8 cellular contexts compared by ENCODE assay signal in the genomic region with DNA sequence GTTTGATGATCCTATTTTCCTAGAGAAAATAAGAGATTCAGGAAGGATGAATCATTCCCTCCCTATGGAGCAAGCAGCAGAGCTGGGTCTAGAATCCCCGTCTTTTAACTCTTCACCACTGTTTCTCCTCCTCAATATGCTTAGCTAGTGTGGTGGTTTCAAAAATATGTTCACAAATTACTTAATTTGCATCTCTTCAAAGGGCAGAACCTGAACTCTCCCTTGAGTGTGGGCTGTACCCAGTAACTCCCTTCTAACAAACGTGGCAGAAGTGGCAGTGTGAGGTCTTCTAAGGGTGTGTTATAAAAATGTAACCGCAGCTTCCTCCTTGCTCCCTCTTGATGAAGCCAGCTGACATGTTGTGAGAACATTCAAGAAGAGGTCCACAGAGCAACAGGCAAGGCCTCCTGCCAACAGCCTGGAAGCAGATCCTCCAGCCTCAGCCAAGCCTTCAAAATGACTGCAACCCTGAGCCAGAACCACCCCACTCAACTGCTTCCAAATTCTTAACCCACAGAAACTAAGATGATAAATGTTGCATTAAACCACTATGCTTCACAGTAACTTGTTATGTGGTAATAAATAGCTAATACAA. TPM values are rescaled to one million over a fixed set of nuclear protein-coding genes. Genes with fewer than 3 reads are reported as not detected.
DNase-seq lines count a peak whose midpoint lies in the region; ATAC-seq and TF ChIP-seq lines count a peak whose summit lies in the region.

No MANE protein-coding gene starts in this region.

- TF ChIP-seq CTCF in GM13977 (IDR thresholded peaks at IDR 0.05; ENCODE audit: extremely low read depth, insufficient read depth, missing control alignments) (no peak), foreskin fibroblast (IDR thresholded peaks at IDR 0.05; ENCODE audit: low read depth, low read length) (no peak), psoas muscle (IDR thresholded peaks at IDR 0.05) (no peak), vagina (IDR thresholded peaks at IDR 0.05) (no peak)

- intact Hi-C loops in psoas muscle (cut with DNase I): no loop called here
- intact Hi-C loops in vagina (cut with DNase I): no loop called here

- H3K27ac ChIP-seq in psoas muscle (no peak overlapping the region), vagina (peak overlapping the region; percentile 43)

- H3K27me3 ChIP-seq in psoas muscle (ENCODE audit: insufficient read depth in 3 of 3, low read length in 2 of 3) (no peaks in the 10 kb centered on the region), vagina (no peaks in the 10 kb centered on the region)

- 10 to 16% (median 13%) methylated on average over 3 of the region's 3 CpGs for WGBS in psoas muscle, 3 donors

- H3K9me3 ChIP-seq in psoas muscle: no peaks in the 10 kb centered on the region
- no peaks in the 10 kb centered on the region for H3K9me3 ChIP-seq in vagina

- in situ Hi-C loops in GM13977 (cut with MboI; ENCODE audit: low pct_unique_long_range_greater_than_20kb, low sequenced_read_pairs, unreplicated experiment): no loop called here

- peak; percentile 60 for DNase-seq in GM13977 (ENCODE audit: low spot score)
- peak; percentile 87 for DNase-seq in NOMO-1 treated with DMSO at 0.1 percent for 48 hours (lab: John Stamatoyannopoulos, UW; ENCODE audit: unreplicated experiment)
- peak; percentile 31 for DNase-seq in activated T-helper 1 cell treated with Interleukin-2 at 50 U/mL for 16 hours (ENCODE audit: low read depth)
- DNase-seq in foreskin fibroblast: peak; percentile 78 to 86
- DNase-seq in psoas muscle: peak; percentile 74 to 83
- peak in 1 of 2 donors; percentile 91 for DNase-seq in vagina (ENCODE audit: extremely low spot score in 2 of 2)
- DNase-seq in NCI-H128 (lab: John Stamatoyannopoulos, UW; ENCODE audit: unreplicated experiment): no peak

- H3K36me3 ChIP-seq in psoas muscle (ENCODE audit: insufficient read depth in 1 of 2, low read depth in 1 of 2) (no peaks in the 10 kb centered on the region), vagina (no peaks in the 10 kb centered on the region)

- ATAC-seq in HG02840 (IDR thresholded peaks at IDR 0.05; ENCODE audit: low FRiP score, unreplicated experiment) (peak; percentile 82), psoas muscle (peak; percentile 63 to 70 (median 64))

- H3K4me3 ChIP-seq in foreskin fibroblast (ENCODE audit: low read depth in 1 of 2, low read length in 2 of 2) (no peak overlapping the region), psoas muscle (no peak overlapping the region), vagina (no peak overlapping the region)

- H3K4me1 ChIP-seq in psoas muscle (peaks cover 62% of the 10 kb centered on the region), vagina (peaks cover 36% of the 10 kb centered on the region)

- no peak for TF ChIP-seq POLR2A in vagina (IDR thresholded peaks at IDR 0.05)

RNA-seq across cellular contexts. Expression of a gene that starts 36.6 kb away (rescaled TPM):
- total RNA-seq in psoas muscle (10 to 100 TPM; 33.2 to 51.3 (median 39.0) TPM), vagina (47.1 TPM)
- 10 to 100 TPM; 12.7 to 22.9 (median 21.7) TPM for polyA plus RNA-seq in psoas muscle
